In the genomic region with DNA sequence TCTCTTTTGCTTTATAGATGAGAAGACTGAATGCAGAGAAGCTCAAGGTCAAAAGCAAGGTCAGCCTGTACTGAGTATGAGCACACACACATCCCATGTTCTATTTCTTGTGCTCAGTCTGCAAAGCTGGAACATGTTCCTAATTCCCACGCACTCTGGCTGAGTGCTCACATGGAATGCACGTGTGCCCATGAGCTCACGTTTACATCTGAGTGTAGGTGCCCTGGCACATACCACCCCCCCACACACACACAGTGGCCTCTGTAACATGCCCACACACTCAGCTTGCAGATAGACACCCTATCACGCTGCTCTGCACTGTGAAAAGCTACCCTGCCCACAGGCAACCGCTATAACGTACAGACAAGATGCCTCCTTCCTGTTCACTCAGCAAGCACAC, we compare ENCODE assay signal across 34 cellular contexts.
"Had no signal": no experiment of that assay in that cellular context is flagged by ENCODE, and none has a peak within 500 bp of the region (broad histone marks: within the 10 kb centered on the region; RNA-seq: fewer than 3 reads in every experiment).

No MANE protein-coding gene starts in this region.

- H3K9me3 Mint-ChIP-seq: activated CD4-positive, alpha-beta memory T cell treated with anti-CD3 and anti-CD28 coated beads for 36 hours; activated CD4-positive, alpha-beta T cell treated with anti-CD3 and anti-CD28 coated beads, Interleukin-2, amount 10 ng/mL, durations not matched to agents 24 days and 14 days; activated naive CD4-positive, alpha-beta T cell treated with anti-CD3 and anti-CD28 coated beads for 36 hours; activated naive CD4-positive, alpha-beta T cell treated with anti-CD3 and anti-CD28 coated beads, Interleukin-2, amount 50 U/mL, for 24 hours; activated naive CD8-positive, alpha-beta T cell treated with anti-CD3 and anti-CD28 coated beads for 36 hours; activated naive CD8-positive, alpha-beta T cell treated with anti-CD3 and anti-CD28 coated beads, Interleukin-2, amount 50 U/mL, for 24 hours; activated T-helper 1 cell treated with anti-CD3 and anti-CD28 coated beads, Interleukin-12 subunit alpha, Interleukin-12 subunit beta, Interleukin-2, Interleukin-4 antibody, amounts not matched to agents 30 ng/mL and 10 ng/mL and 1 ng/mL, durations not matched to agents 14 hours and 24 hours and 36 hours; activated T-helper 2 cell treated with anti-CD3 and anti-CD28 coated beads, Interferon-gamma antibody, Interleukin-2, Interleukin-4, amounts not matched to agents 10 μg/mL and 5 μg/mL and 100 μg/mL, durations not matched to agents 14 hours and 24 hours and 36 hours; T-helper 2 cell treated with Interferon-gamma antibody and Interleukin-4, amounts not matched to agents 5 μg/mL and 100 μg/mL, for 36 hours had no signal

- H3K4me3 ChIP-seq: adrenal gland, body of pancreas, esophagus muscularis mucosa, gastrocnemius medialis had no signal

- H3K27ac Mint-ChIP-seq: activated CD4-positive, alpha-beta memory T cell treated with anti-CD3 and anti-CD28 coated beads for 36 hours; activated CD4-positive, alpha-beta T cell treated with anti-CD3 and anti-CD28 coated beads for 36 hours; activated CD4-positive, alpha-beta T cell treated with anti-CD3 and anti-CD28 coated beads, Interleukin-2, amount 10 ng/mL, durations not matched to agents 24 days and 14 days; activated CD8-positive, alpha-beta memory T cell treated with anti-CD3 and anti-CD28 coated beads, Interleukin-2, amount 10 ng/mL, durations not matched to agents 7 days and 5 days; activated CD8-positive, alpha-beta T cell treated with anti-CD3 and anti-CD28 coated beads, Interleukin-2, amount 10 ng/mL, durations not matched to agents 7 days and 5 days; activated naive CD4-positive, alpha-beta T cell treated with anti-CD3 and anti-CD28 coated beads for 36 hours; activated naive CD4-positive, alpha-beta T cell treated with anti-CD3 and anti-CD28 coated beads, Interleukin-2, amount 50 U/mL, for 24 hours; activated naive CD8-positive, alpha-beta T cell treated with anti-CD3 and anti-CD28 coated beads for 36 hours; activated naive CD8-positive, alpha-beta T cell treated with anti-CD3 and anti-CD28 coated beads, Interleukin-2, amount 50 U/mL, for 24 hours; activated T-helper 1 cell treated with anti-CD3 and anti-CD28 coated beads, Interleukin-12 subunit alpha, Interleukin-12 subunit beta, Interleukin-2, Interleukin-4 antibody, amounts not matched to agents 30 ng/mL and 10 ng/mL and 1 ng/mL, durations not matched to agents 14 hours and 24 hours and 36 hours; activated T-helper 2 cell treated with anti-CD3 and anti-CD28 coated beads, Interferon-gamma antibody, Interleukin-2, Interleukin-4, amounts not matched to agents 10 μg/mL and 5 μg/mL and 100 μg/mL, durations not matched to agents 14 hours and 24 hours and 36 hours; effector memory CD8-positive, alpha-beta T cell; T-helper 17 cell; T-helper 2 cell treated with Interferon-gamma antibody and Interleukin-4, amounts not matched to agents 5 μg/mL and 100 μg/mL, for 36 hours had no signal

- H3K4me3 Mint-ChIP-seq: activated CD4-positive, alpha-beta memory T cell treated with anti-CD3 and anti-CD28 coated beads for 36 hours; activated CD4-positive, alpha-beta T cell treated with anti-CD3 and anti-CD28 coated beads for 36 hours; activated CD4-positive, alpha-beta T cell treated with anti-CD3 and anti-CD28 coated beads, Interleukin-2, amount 10 ng/mL, durations not matched to agents 24 days and 14 days; activated CD8-positive, alpha-beta memory T cell treated with anti-CD3 and anti-CD28 coated beads, Interleukin-2, amount 10 ng/mL, durations not matched to agents 7 days and 5 days; activated CD8-positive, alpha-beta T cell treated with anti-CD3 and anti-CD28 coated beads, Interleukin-2, amount 10 ng/mL, durations not matched to agents 7 days and 5 days; activated naive CD4-positive, alpha-beta T cell treated with anti-CD3 and anti-CD28 coated beads for 36 hours; activated naive CD4-positive, alpha-beta T cell treated with anti-CD3 and anti-CD28 coated beads, Interleukin-2, amount 50 U/mL, for 24 hours; activated naive CD8-positive, alpha-beta T cell treated with anti-CD3 and anti-CD28 coated beads for 36 hours; activated naive CD8-positive, alpha-beta T cell treated with anti-CD3 and anti-CD28 coated beads, Interleukin-2, amount 50 U/mL, for 24 hours; activated T-helper 1 cell treated with anti-CD3 and anti-CD28 coated beads, Interleukin-12 subunit alpha, Interleukin-12 subunit beta, Interleukin-2, Interleukin-4 antibody, amounts not matched to agents 30 ng/mL and 10 ng/mL and 1 ng/mL, durations not matched to agents 14 hours and 24 hours and 36 hours; effector memory CD8-positive, alpha-beta T cell; T-helper 17 cell; T-helper 2 cell treated with Interferon-gamma antibody and Interleukin-4, amounts not matched to agents 5 μg/mL and 100 μg/mL, for 36 hours had no signal

- H3K27me3 Mint-ChIP-seq: activated CD4-positive, alpha-beta T cell treated with anti-CD3 and anti-CD28 coated beads for 36 hours; activated CD4-positive, alpha-beta T cell treated with anti-CD3 and anti-CD28 coated beads, Interleukin-2, amount 10 ng/mL, durations not matched to agents 24 days and 14 days; activated CD8-positive, alpha-beta memory T cell treated with anti-CD3 and anti-CD28 coated beads, Interleukin-2, amount 10 ng/mL, durations not matched to agents 7 days and 5 days; activated naive CD8-positive, alpha-beta T cell treated with anti-CD3 and anti-CD28 coated beads, Interleukin-2, amount 50 U/mL, for 24 hours; effector memory CD8-positive, alpha-beta T cell; T-helper 17 cell had no signal

- H3K27ac ChIP-seq: adrenal gland, body of pancreas, esophagus muscularis mucosa, foreskin keratinocyte, gastrocnemius medialis had no signal

- H3K4me1 Mint-ChIP-seq: activated CD4-positive, alpha-beta T cell treated with anti-CD3 and anti-CD28 coated beads for 36 hours; activated CD4-positive, alpha-beta T cell treated with anti-CD3 and anti-CD28 coated beads, Interleukin-2, amount 10 ng/mL, durations not matched to agents 24 days and 14 days; activated CD8-positive, alpha-beta memory T cell treated with anti-CD3 and anti-CD28 coated beads, Interleukin-2, amount 10 ng/mL, durations not matched to agents 7 days and 5 days; activated naive CD4-positive, alpha-beta T cell treated with anti-CD3 and anti-CD28 coated beads, Interleukin-2, amount 50 U/mL, for 24 hours; activated naive CD8-positive, alpha-beta T cell treated with anti-CD3 and anti-CD28 coated beads for 36 hours; activated naive CD8-positive, alpha-beta T cell treated with anti-CD3 and anti-CD28 coated beads, Interleukin-2, amount 50 U/mL, for 24 hours; T-helper 17 cell had no signal

- H3K27me3 ChIP-seq: adrenal gland, body of pancreas, foreskin keratinocyte, gastrocnemius medialis had no signal

- H3K36me3 ChIP-seq: adrenal gland, esophagus muscularis mucosa, gastrocnemius medialis had no signal

- ATAC-seq: activated CD4-positive, alpha-beta T cell treated with anti-CD3 and anti-CD28 coated beads for 36 hours; activated CD8-positive, alpha-beta memory T cell treated with anti-CD3 and anti-CD28 coated beads, Interleukin-2, amount 10 ng/mL, durations not matched to agents 7 days and 5 days; activated CD8-positive, alpha-beta T cell treated with anti-CD3 and anti-CD28 coated beads, Interleukin-2, amount 10 ng/mL, durations not matched to agents 7 days and 5 days; activated naive CD8-positive, alpha-beta T cell treated with anti-CD3 and anti-CD28 coated beads, Interleukin-2, amount 50 U/mL, for 24 hours; body of pancreas; effector memory CD8-positive, alpha-beta T cell; foreskin keratinocyte; gastrocnemius medialis; T-helper 17 cell had no signal

- H3K36me3 Mint-ChIP-seq: activated CD4-positive, alpha-beta memory T cell treated with anti-CD3 and anti-CD28 coated beads for 36 hours; activated CD8-positive, alpha-beta memory T cell treated with anti-CD3 and anti-CD28 coated beads, Interleukin-2, amount 10 ng/mL, durations not matched to agents 7 days and 5 days; activated naive CD4-positive, alpha-beta T cell treated with anti-CD3 and anti-CD28 coated beads, Interleukin-2, amount 50 U/mL, for 24 hours; activated naive CD8-positive, alpha-beta T cell treated with anti-CD3 and anti-CD28 coated beads for 36 hours had no signal

- H3K9me3 ChIP-seq: adrenal gland, body of pancreas, esophagus muscularis mucosa, gastrocnemius medialis had no signal

- DNase-seq: activated CD4-positive, alpha-beta memory T cell treated with anti-CD3 and anti-CD28 coated beads for 36 hours; activated CD4-positive, alpha-beta T cell treated with anti-CD3 and anti-CD28 coated beads for 36 hours; activated CD4-positive, alpha-beta T cell treated with anti-CD3 and anti-CD28 coated beads, Interleukin-2, amount 10 ng/mL, durations not matched to agents 24 days and 14 days; activated CD4-positive, CD25-positive, alpha-beta regulatory T cell; activated CD4-positive, CD25-positive, alpha-beta regulatory T cell treated with anti-CD3 and anti-CD28 coated beads, Interleukin-2, amount 50 U/mL, for 72 hours; activated CD8-positive, alpha-beta memory T cell treated with anti-CD3 and anti-CD28 coated beads, Interleukin-2, amount 10 ng/mL, durations not matched to agents 7 days and 5 days; activated CD8-positive, alpha-beta memory T cell treated with anti-CD3 and anti-CD28 coated beads, Interleukin-2, amount 50 U/mL, for 4 hours; activated CD8-positive, alpha-beta T cell treated with anti-CD3 and anti-CD28 coated beads, Interleukin-2, amount 10 ng/mL, durations not matched to agents 7 days and 5 days; activated effector memory CD4-positive, alpha-beta T cell treated with anti-CD3 and anti-CD28 coated beads, Interleukin-2, amount 50 U/mL, for 16 hours; activated naive CD4-positive, alpha-beta T cell treated with anti-CD3 and anti-CD28 coated beads for 36 hours; activated naive CD8-positive, alpha-beta T cell treated with anti-CD3 and anti-CD28 coated beads for 36 hours; activated naive CD8-positive, alpha-beta T cell treated with anti-CD3 and anti-CD28 coated beads, Interleukin-2, amount 50 U/mL, for 24 hours; activated T-cell treated with anti-CD3 and anti-CD28 coated beads, Interleukin-2, amount 50 U/mL, for 1 hour; activated T-cell treated with anti-CD3 and anti-CD28 coated beads, Interleukin-2, amount 50 U/mL, for 48 hours; adrenal gland; amygdala; aorta; body of pancreas; cortex of kidney; dermis blood vessel endothelial cell; effector CD4-positive, alpha-beta T cell; effector memory CD8-positive, alpha-beta T cell; erythroblast; foreskin keratinocyte; gastrocnemius medialis; glutamatergic neuron; T-helper 1 cell; T-helper 17 cell; T1000 had no signal

- H3K4me1 ChIP-seq: adrenal gland, body of pancreas, esophagus muscularis mucosa, foreskin keratinocyte, gastrocnemius medialis had no signal
